8 cellular contexts compared by ENCODE assay signal in genomic region chr12:44875954-44876553, GRCh38. TPM values are rescaled to one million over a fixed set of nuclear protein-coding genes. Genes with fewer than 3 reads are reported as not detected.
DNase-seq lines count a peak whose midpoint lies in the region; ATAC-seq and TF ChIP-seq lines count a peak whose summit lies in the region.

Gene NELL2, minus strand, starts transcription at chr12:44876315. Its CDS starts 446 bp downstream, at chr12:44875869.

- peaks cover 21% of the 10 kb centered on the region for H3K27me3 Mint-ChIP-seq in activated CD4-positive, alpha-beta T cell treated with anti-CD3 and anti-CD28 coated beads, Interleukin-2, amount 10 ng/mL, durations not matched to agents 7 days and 5 days

- H3K9me3 ChIP-seq in right lobe of liver: no peaks in the 10 kb centered on the region

- peak; percentile 54 for DNase-seq in ACHN
- peak; percentile 99 for DNase-seq in NCI-H1930 (lab: John Stamatoyannopoulos, UW)
- DNase-seq in activated CD4-positive, alpha-beta T cell treated with anti-CD3 and anti-CD28 coated beads, Interleukin-2, amount 10 ng/mL, durations not matched to agents 7 days and 5 days: peak; percentile 65
- peak; percentile 5 for DNase-seq in choroid plexus epithelial cell (ENCODE audit: low read depth)
- DNase-seq in right lobe of liver: peak in 2 of 3 donors; percentile 23 to 46
- peak; percentile 32 to 52 (median 34) for DNase-seq in stimulated activated CD4-positive, alpha-beta T cell treated with anti-CD3 and anti-CD28 coated beads, TNF-alpha, amount 100 ng/mL, for 1 hour (ENCODE audit: low read depth in 3 of 3, low spot score in 1 of 3)
- DNase-seq in KG1 (lab: John Stamatoyannopoulos, UW): no peak

- in situ Hi-C loops in ACHN (cut with HindIII; ENCODE audit: low pct_ligation_motif_present, low pct_unique_long_range_greater_than_20kb, low sequenced_read_pairs): no loop called here

- ATAC-seq in GM19455 (IDR thresholded peaks at IDR 0.05; ENCODE audit: unreplicated experiment) (peak; percentile 71), right lobe of liver (peak; percentile 65 to 74 (median 72))

- H3K27ac ChIP-seq in right lobe of liver: no peak within 1 kb of the TSS

- no peaks in the 10 kb centered on the region for H3K36me3 ChIP-seq in right lobe of liver

- peaks cover 35% of the 10 kb centered on the region for H3K4me1 Mint-ChIP-seq in activated CD4-positive, alpha-beta T cell treated with anti-CD3 and anti-CD28 coated beads, Interleukin-2, amount 10 ng/mL, durations not matched to agents 7 days and 5 days

- H3K4me1 ChIP-seq in right lobe of liver: peaks cover 0 to 17% (median 4%) of the 10 kb centered on the region in 4 donors

- H3K27ac Mint-ChIP-seq in activated CD4-positive, alpha-beta T cell treated with anti-CD3 and anti-CD28 coated beads, Interleukin-2, amount 10 ng/mL, durations not matched to agents 7 days and 5 days: peak within 1 kb of the TSS; percentile 65

- peaks cover 8% of the 10 kb centered on the region for H3K9me3 Mint-ChIP-seq in activated CD4-positive, alpha-beta T cell treated with anti-CD3 and anti-CD28 coated beads, Interleukin-2, amount 10 ng/mL, durations not matched to agents 7 days and 5 days

- no peak for TF ChIP-seq CTCF in choroid plexus epithelial cell (conservative IDR thresholded peaks at IDR 0.05; ENCODE audit: low read depth, low read length)
- no peak for TF ChIP-seq CTCF in right lobe of liver (IDR thresholded peaks at IDR 0.05)

- H3K4me3 Mint-ChIP-seq in activated CD4-positive, alpha-beta T cell treated with anti-CD3 and anti-CD28 coated beads, Interleukin-2, amount 10 ng/mL, durations not matched to agents 7 days and 5 days: peak within 1 kb of the TSS; percentile 86

- CTCF ChIA-PET in activated CD4-positive, alpha-beta T cell treated with anti-CD3 and anti-CD28 coated beads, Interleukin-2, amount 10 ng/mL, durations not matched to agents 7 days and 5 days (lab: Charles Lee): interaction anchor here (0.9 to 6.0 kb wide), 7 partner anchors 35 to 886 kb away, joined by 3 to 28 read pairs (median 3); no protein-coding TSS in a partner anchor

- peak within 1 kb of the TSS; percentile 35 for H3K4me3 ChIP-seq in choroid plexus epithelial cell (ENCODE audit: low read depth, low read length)
- H3K4me3 ChIP-seq in right lobe of liver: peak within 1 kb of the TSS; percentile 16 to 51 (median 44)

- peaks cover 0 to 14% of the 10 kb centered on the region in 2 donors for H3K27me3 ChIP-seq in right lobe of liver

- intact Hi-C loops in right lobe of liver (cut with DNase I): no loop called here

- POLR2A ChIA-PET in activated CD4-positive, alpha-beta T cell treated with anti-CD3 and anti-CD28 coated beads, Interleukin-2, amount 10 ng/mL, durations not matched to agents 7 days and 5 days (lab: Charles Lee): no interaction called here

- TF ChIP-seq POLR2A in right lobe of liver (IDR thresholded peaks at IDR 0.05): no peak

- 1% methylated on average over 17 of the region's 54 CpGs for WGBS in right lobe of liver (ENCODE audit: insufficient coverage, low coverage, low lambda C conversion rate, missing lambda C conversion rate)

- peaks cover 4% of the 10 kb centered on the region for H3K36me3 Mint-ChIP-seq in activated CD4-positive, alpha-beta T cell treated with anti-CD3 and anti-CD28 coated beads, Interleukin-2, amount 10 ng/mL, durations not matched to agents 7 days and 5 days (ENCODE audit: low read depth)

RNA-seq across cellular contexts. Expression of gene NELL2, which starts in this region (rescaled TPM):
- total RNA-seq in activated CD4-positive, alpha-beta T cell treated with anti-CD3 and anti-CD28 coated beads, Interleukin-2, amount 10 ng/mL, durations not matched to agents 7 days and 5 days: 10 to 100 TPM; 43.6 to 55.1 TPM
- total RNA-seq in right lobe of liver: under 1 TPM in 3 of 6 experiments, not detected in 3; 0.15 to 0.43 (median 0.43) TPM

Comparison
In these comparisons a context has a peak if more than half of its experiments do, and no peak if none do; other contexts are left out.
1. RNA of gene NELL2 (total RNA-seq): 43.6 to 55.1 TPM in activated CD4-positive, alpha-beta T cell treated with anti-CD3 and anti-CD28 coated beads, Interleukin-2, amount 10 ng/mL, durations not matched to agents 7 days and 5 days; 0.15 to 0.43 TPM in right lobe of liver; every median in the first group is over 10 times any median in the second.
2. Peak in DNase-seq, ATAC-seq and H3K4me3 ChIP-seq in right lobe of liver; RNA of the gene not detected or under 1 TPM.